Comparison of ENCODE assay signal across 14 cellular contexts in genomic region chr13:76820759-76821158, GRCh38.
DNase-seq lines count a peak whose midpoint lies in the region; ATAC-seq and TF ChIP-seq lines count a peak whose summit lies in the region.
"Had no signal": no experiment of that assay in that cellular context is flagged by ENCODE, and none has a peak within 500 bp of the region (broad histone marks: within the 10 kb centered on the region; RNA-seq: fewer than 3 reads in every experiment).

No MANE protein-coding gene starts in this region.

- no peak overlapping the region for H3K4me3 Mint-ChIP-seq in stimulated activated effector memory CD8-positive, alpha-beta T cell treated with anti-CD3 and anti-CD28 coated beads, Interleukin-12 subunit alpha, Interleukin-12 subunit beta, amount 100 ng/mL, for 72 hours
- H3K4me3 Mint-ChIP-seq: activated naive CD8-positive, alpha-beta T cell treated with anti-CD3 and anti-CD28 coated beads for 36 hours had no signal

- TF ChIP-seq CTCF in AG09309 (IDR thresholded peaks at IDR 0.05; ENCODE audit: control insufficient read depth, insufficient read depth, low read depth, low read length, missing control alignments) (peak; percentile 40), foreskin keratinocyte (conservative IDR thresholded peaks at IDR 0.05) (peak; percentile 5), osteoblast (IDR thresholded peaks at IDR 0.05; ENCODE audit: extremely low read depth, low read depth, low read length) (peak; percentile 25)

- H3K9me3 ChIP-seq in adipocyte (ENCODE audit: control insufficient read depth, low read length) = no peaks in the 10 kb centered on the region
- no peaks in the 10 kb centered on the region for H3K9me3 ChIP-seq in osteoblast (ENCODE audit: low read depth, low read length)
- H3K9me3 ChIP-seq: colonic mucosa, neutrophil had no signal

- H3K36me3 Mint-ChIP-seq in stimulated activated effector memory CD8-positive, alpha-beta T cell treated with anti-CD3 and anti-CD28 coated beads, Interleukin-12 subunit alpha, Interleukin-12 subunit beta, amount 100 ng/mL, for 72 hours = no peaks in the 10 kb centered on the region
- H3K36me3 Mint-ChIP-seq: activated naive CD8-positive, alpha-beta T cell treated with anti-CD3 and anti-CD28 coated beads for 36 hours had no signal

- peaks cover 15% of the 10 kb centered on the region for H3K4me1 ChIP-seq in adipocyte (ENCODE audit: control insufficient read depth, insufficient read depth, low read length)
- no peaks in the 10 kb centered on the region for H3K4me1 ChIP-seq in foreskin keratinocyte
- H3K4me1 ChIP-seq in osteoblast (ENCODE audit: insufficient read depth, low read length) = peaks cover 8% of the 10 kb centered on the region
- H3K4me1 ChIP-seq: colonic mucosa had no signal

- peak overlapping the region; percentile 6 for H2AFZ ChIP-seq in osteoblast (ENCODE audit: low read length)

- H3K27me3 ChIP-seq in adipocyte (replicated peaks; ENCODE audit: control insufficient read depth, insufficient read depth, low read length) = no peaks in the 10 kb centered on the region
- H3K27me3 ChIP-seq in foreskin keratinocyte = peaks cover 17% of the 10 kb centered on the region
- H3K27me3 ChIP-seq in osteoblast (ENCODE audit: insufficient read depth, low read length) = peaks cover 7% of the 10 kb centered on the region
- H3K27me3 ChIP-seq: colonic mucosa had no signal

- H3K9me3 Mint-ChIP-seq in stimulated activated effector memory CD8-positive, alpha-beta T cell treated with anti-CD3 and anti-CD28 coated beads, Interleukin-12 subunit alpha, Interleukin-12 subunit beta, amount 100 ng/mL, for 72 hours = no peaks in the 10 kb centered on the region
- H3K9me3 Mint-ChIP-seq: activated naive CD8-positive, alpha-beta T cell treated with anti-CD3 and anti-CD28 coated beads for 36 hours had no signal

- no peaks in the 10 kb centered on the region for H3K4me1 Mint-ChIP-seq in stimulated activated effector memory CD8-positive, alpha-beta T cell treated with anti-CD3 and anti-CD28 coated beads, Interleukin-12 subunit alpha, Interleukin-12 subunit beta, amount 100 ng/mL, for 72 hours
- H3K4me1 Mint-ChIP-seq: activated naive CD8-positive, alpha-beta T cell treated with anti-CD3 and anti-CD28 coated beads for 36 hours had no signal

- no peak for ATAC-seq in foreskin keratinocyte
- no peak for ATAC-seq in stimulated activated effector memory CD8-positive, alpha-beta T cell treated with anti-CD3 and anti-CD28 coated beads, Interleukin-12 subunit alpha, Interleukin-12 subunit beta, amount 100 ng/mL, for 72 hours
- no peak for ATAC-seq in HG03571 (IDR thresholded peaks at IDR 0.05; ENCODE audit: unreplicated experiment)

- no peak overlapping the region for H3K4me2 ChIP-seq in osteoblast (ENCODE audit: insufficient read depth, low read length)

- H3K79me2 ChIP-seq in osteoblast (ENCODE audit: insufficient read depth, low read length) = no peaks in the 10 kb centered on the region

- H3K4me3 ChIP-seq in AG09309 (ENCODE audit: control insufficient read depth, low read depth, low read length) (no peak overlapping the region), adipocyte (ENCODE audit: low read length) (peak overlapping the region; percentile 22), osteoblast (ENCODE audit: insufficient read depth, low read length) (no peak overlapping the region)
- H3K4me3 ChIP-seq: colonic mucosa, SK-N-MC had no signal

- H3K36me3 ChIP-seq in adipocyte (ENCODE audit: control insufficient read depth, insufficient read depth, low read length, severe bottlenecking) = no peaks in the 10 kb centered on the region
- no peaks in the 10 kb centered on the region for H3K36me3 ChIP-seq in osteoblast (ENCODE audit: insufficient read depth, low read length)
- H3K36me3 ChIP-seq: colonic mucosa, neutrophil had no signal

- no peaks in the 10 kb centered on the region for H4K20me1 ChIP-seq in osteoblast (ENCODE audit: insufficient read depth, low read length)

- no peak overlapping the region for H3K27ac Mint-ChIP-seq in stimulated activated effector memory CD8-positive, alpha-beta T cell treated with anti-CD3 and anti-CD28 coated beads, Interleukin-12 subunit alpha, Interleukin-12 subunit beta, amount 100 ng/mL, for 72 hours
- H3K27ac Mint-ChIP-seq: activated naive CD8-positive, alpha-beta T cell treated with anti-CD3 and anti-CD28 coated beads for 36 hours had no signal

- H3K27ac ChIP-seq in foreskin keratinocyte (no peak overlapping the region), osteoblast (ENCODE audit: low read depth, low read length) (no peak overlapping the region)
- H3K27ac ChIP-seq: colonic mucosa, neutrophil, SK-N-MC, VCaP had no signal

- H3K9ac ChIP-seq in adipocyte (ENCODE audit: low read length) = peak overlapping the region; percentile 58

- DNase-seq in AG09309 (ENCODE audit: low read depth) (peak; percentile 17), adipocyte (ENCODE audit: low read depth) (peak; percentile 36), foreskin keratinocyte (no peak), osteoblast (ENCODE audit: insufficient read length, low spot score, missing footprints) (peak; percentile 78), midbrain (lab: John Stamatoyannopoulos, UW) (no peak), anterior cingulate cortex (lab: John Stamatoyannopoulos, UW) (no peak)
- no peak for DNase-seq in stimulated activated effector memory CD8-positive, alpha-beta T cell treated with anti-CD3 and anti-CD28 coated beads, Interleukin-12 subunit alpha, Interleukin-12 subunit beta, amount 100 ng/mL, for 72 hours (ENCODE audit: low spot score in 2 of 2)
- DNase-seq: activated naive CD8-positive, alpha-beta T cell treated with anti-CD3 and anti-CD28 coated beads for 36 hours; colonic mucosa; NCI-H1092 treated with DMSO at 0.1 percent for 48 hours had no signal

Comparison
In these comparisons a context has a peak if more than half of its experiments do, and no peak if none do; other contexts are left out.
1. DNase-seq: peak in AG09309 (single experiment), adipocyte (single experiment) and osteoblast (single experiment); none in foreskin keratinocyte (0 of 2), midbrain (single experiment), stimulated activated effector memory CD8-positive, alpha-beta T cell treated with anti-CD3 and anti-CD28 coated beads, Interleukin-12 subunit alpha, Interleukin-12 subunit beta, amount 100 ng/mL, for 72 hours (0 of 2) and anterior cingulate cortex (0 of 58).
2. Peak in every context shown above with its lines, with median percentiles within 50 percentile points of each other: CTCF ChIP-seq.